ENCODE assay signal across 23 cellular contexts in the genomic region with DNA sequence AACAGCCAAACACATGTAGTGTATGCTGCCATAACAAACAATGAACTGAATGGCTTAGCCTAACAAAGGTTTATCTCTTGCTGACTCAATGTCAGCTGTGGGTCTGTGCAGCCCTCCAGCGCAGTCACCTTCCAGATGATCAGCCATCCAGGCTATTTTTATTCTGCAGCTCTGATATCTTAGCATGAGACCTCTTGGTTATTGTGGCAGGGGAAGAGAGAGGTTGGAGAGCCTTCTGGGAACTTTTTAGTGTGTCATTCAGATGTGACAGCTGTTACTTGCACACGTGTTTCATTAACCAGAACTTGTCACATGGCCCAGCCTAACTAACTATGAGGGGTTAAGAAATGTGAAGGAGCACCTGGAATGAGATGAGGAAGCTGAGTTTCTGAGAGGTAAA.
"Had no signal": no experiment of that assay in that cellular context is flagged by ENCODE, and none has a peak within 500 bp of the region (broad histone marks: within the 10 kb centered on the region; RNA-seq: fewer than 3 reads in every experiment).

No MANE protein-coding gene starts in this region.

- H3K27ac ChIP-seq: spleen, tibial nerve had no signal

- H3K4me3 ChIP-seq: lung, mucosa of descending colon, spleen, tibial nerve had no signal

- H3K9me3 ChIP-seq: mucosa of descending colon, spleen, tibial nerve had no signal

- H3K36me3 ChIP-seq: spleen, tibial nerve had no signal

- DNase-seq: activated CD4-positive, alpha-beta memory T cell treated with anti-CD3 and anti-CD28 coated beads, Interleukin-2, amount 10 ng/mL, durations not matched to agents 7 days and 5 days; activated CD4-positive, alpha-beta T cell treated with anti-CD3 and anti-CD28 coated beads, Interleukin-2, amount 10 ng/mL, durations not matched to agents 7 days and 5 days; activated CD4-positive, CD25-positive, alpha-beta regulatory T cell treated with anti-CD3 and anti-CD28 coated beads, Interleukin-2, amount 50 U/mL, for 72 hours; activated CD8-positive, alpha-beta memory T cell treated with anti-CD3 and anti-CD28 coated beads, Interleukin-2, amount 50 U/mL, for 48 hours; activated gamma-delta T cell; activated naive CD4-positive, alpha-beta T cell treated with anti-CD3 and anti-CD28 coated beads, Interleukin-2, amount 10 ng/mL, durations not matched to agents 7 days and 5 days; activated naive CD8-positive, alpha-beta T cell treated with anti-CD3 and anti-CD28 coated beads, Interleukin-2, amount 10 ng/mL, durations not matched to agents 7 days and 5 days; activated T-cell treated with anti-CD3 and anti-CD28 coated beads, Interleukin-2, amount 50 U/mL, for 24 hours; amygdala; endodermal cell; foreskin fibroblast; kidney glomerular epithelial cell; mesendoderm; mucosa of descending colon; retina; spleen; stimulated activated naive CD4-positive, alpha-beta T cell treated with Interleukin-2 at 50 U/mL for 16 hours; T-helper 2 cell had no signal

- ATAC-seq: esophagus mucosa; left lobe of liver; mucosa of descending colon; natural killer cell treated with Interleukin-12 subunit alpha and Interleukin-12 subunit beta and Interleukin-15 and Interleukin-18, amount 100 ng/mL, for 72 hours had no signal

- H3K4me1 ChIP-seq: spleen, tibial nerve had no signal

- H3K27me3 ChIP-seq: tibial nerve had no signal
